ENCODE assay signal across 8 cellular contexts in the genomic region with DNA sequence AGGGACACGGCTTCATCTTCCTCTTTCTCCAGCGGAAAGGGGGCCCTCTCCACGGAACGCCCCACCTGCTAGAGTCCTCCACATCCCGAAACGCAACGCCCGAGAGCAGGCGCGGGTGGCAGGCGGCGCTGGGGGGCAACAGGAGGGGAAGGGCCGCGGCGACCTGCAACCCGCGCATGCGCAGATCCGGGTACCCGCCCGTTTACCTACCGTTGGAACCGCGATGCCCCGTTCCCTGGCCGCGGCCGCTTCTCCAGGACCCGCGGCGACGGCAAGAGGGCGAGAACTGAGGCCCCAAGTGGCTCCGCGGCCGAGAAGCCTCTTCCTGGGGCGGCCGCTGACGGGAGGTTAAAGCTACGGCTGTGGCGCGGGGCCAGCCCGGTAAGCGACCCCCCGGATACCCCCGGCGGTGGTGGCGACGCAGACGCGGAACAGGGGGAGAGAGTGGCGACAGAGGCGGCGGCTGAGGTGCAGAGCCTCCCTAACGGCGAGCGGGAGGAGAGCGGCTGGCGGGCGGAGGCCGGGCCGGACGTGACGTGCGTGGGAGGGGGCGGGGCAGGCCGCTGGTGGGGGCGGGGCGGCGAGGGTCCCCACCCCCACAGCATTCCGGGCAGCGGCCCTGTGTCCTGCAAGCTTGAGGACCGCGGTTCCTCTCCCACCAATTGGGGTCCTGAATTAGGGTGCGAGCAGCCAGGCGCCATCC. TPM values are rescaled to one million over a fixed set of nuclear protein-coding genes. Genes with fewer than 3 reads are reported as not detected.
DNase-seq lines count a peak whose midpoint lies in the region; ATAC-seq and TF ChIP-seq lines count a peak whose summit lies in the region.

FAM13B (minus strand) TSS at position 508 of the 703 bp plus-strand sequence. CDS start 13,968 bp downstream, outside the sequence.

- TF ChIP-seq CTCF in KMS-11 (conservative IDR thresholded peaks at IDR 0.05; ENCODE audit: low read depth, low read length) (no peak), fibroblast of the aortic adventitia (IDR thresholded peaks at IDR 0.05; ENCODE audit: insufficient read depth, low read length) (no peak), neural crest cell (conservative IDR thresholded peaks at IDR 0.05) (peak; percentile 25)

- H3K36me3 ChIP-seq in KMS-11 (ENCODE audit: insufficient read depth) = no peaks in the 10 kb centered on the region
- H3K36me3 ChIP-seq in subcutaneous abdominal adipose tissue (ENCODE audit: control insufficient read depth in 5 of 5, insufficient read depth in 5 of 5, low read length in 5 of 5) = no peaks in the 10 kb centered on the region

- H3K4me1 ChIP-seq in KMS-11 (ENCODE audit: low read depth, poor library complexity, severe bottlenecking) (peaks cover 41% of the 10 kb centered on the region), subcutaneous abdominal adipose tissue (ENCODE audit: control insufficient read depth in 5 of 5, insufficient read depth in 5 of 5, low read length in 5 of 5) (peaks cover 7 to 38% (median 25%) of the 10 kb centered on the region in 5 donors)

- peak; percentile 47 for ATAC-seq in GM21737 (IDR thresholded peaks at IDR 0.05; ENCODE audit: unreplicated experiment)

- H3K27me3 ChIP-seq in KMS-11 (ENCODE audit: insufficient read depth, low read depth) = no peaks in the 10 kb centered on the region
- H3K27me3 ChIP-seq in subcutaneous abdominal adipose tissue (ENCODE audit: control insufficient read depth in 5 of 5, insufficient read depth in 4 of 5, low read length in 5 of 5) = no peaks in the 10 kb centered on the region

- H3K4me1 Mint-ChIP-seq in neural crest cell = peaks cover 49% of the 10 kb centered on the region

- peak within 1 kb of the TSS; percentile 91 for H3K27ac ChIP-seq in KMS-11
- H3K27ac ChIP-seq in subcutaneous abdominal adipose tissue (ENCODE audit: low read depth, low read length) = peak within 1 kb of the TSS; percentile 95

- H3K4me3 Mint-ChIP-seq in neural crest cell = peak within 1 kb of the TSS; percentile 97

- peak within 1 kb of the TSS; percentile 99 for H3K4me2 ChIP-seq in KMS-11

- no peaks in the 10 kb centered on the region for H3K9me3 ChIP-seq in subcutaneous abdominal adipose tissue (ENCODE audit: control insufficient read depth in 5 of 5, low read length in 5 of 5)

- H3K79me2 ChIP-seq in KMS-11 (ENCODE audit: insufficient read depth, low read depth) = peaks cover 45% of the 10 kb centered on the region

- DNase-seq in DMS79 (lab: John Stamatoyannopoulos, UW) (peak; percentile 24), SHP77 (lab: John Stamatoyannopoulos, UW) (peak; percentile 57 to 63), fibroblast of the aortic adventitia (ENCODE audit: low read depth) (peak; percentile 58), neural crest cell (ENCODE audit: low read depth, low spot score) (peak; percentile 74)
- DNase-seq in activated T-helper 9 cell treated with anti-CD3 and anti-CD28 coated beads, Interleukin-2, amount 50 U/mL, for 16 hours (ENCODE audit: low read depth) = peak; percentile 70

- peaks cover 2% of the 10 kb centered on the region for H3K27me3 Mint-ChIP-seq in neural crest cell (ENCODE audit: low read depth)

- H3K9me3 Mint-ChIP-seq in neural crest cell = no peaks in the 10 kb centered on the region

- peak within 1 kb of the TSS; percentile 97 for H3K27ac Mint-ChIP-seq in neural crest cell (ENCODE audit: unreplicated experiment)

- peaks cover 5% of the 10 kb centered on the region for H3K36me3 Mint-ChIP-seq in neural crest cell (ENCODE audit: low read depth)

- H3K4me3 ChIP-seq in KMS-11 (IDR thresholded peaks at IDR 0.05; ENCODE audit: insufficient read depth, low read depth, low read length) (no peak within 1 kb of the TSS), fibroblast of the aortic adventitia (ENCODE audit: low read depth, low read length) (peak within 1 kb of the TSS; percentile 94), subcutaneous abdominal adipose tissue (ENCODE audit: low read depth in 1 of 5, low read length in 5 of 5) (peak within 1 kb of the TSS; percentile 82 to 97 (median 94))

- H4K20me1 ChIP-seq in KMS-11 (ENCODE audit: insufficient read depth) = no peaks in the 10 kb centered on the region

- H2AFZ ChIP-seq in KMS-11 (ENCODE audit: low read depth) = peak within 1 kb of the TSS; percentile 89

- H3K9ac ChIP-seq in KMS-11 (peak within 1 kb of the TSS; percentile 86), subcutaneous abdominal adipose tissue (ENCODE audit: low read length in 5 of 5) (peak within 1 kb of the TSS; percentile 87 to 99 (median 97))

RNA-seq across cellular contexts. Expression of gene FAM13B, which starts in this region (rescaled TPM):
- total RNA-seq in fibroblast of the aortic adventitia (ENCODE audit: low replicate concordance) (42.8 and 50.0 TPM in 2 replicates), neural crest cell (47.1 and 49.1 TPM in 2 replicates)

Comparison
In these comparisons a context has a peak if more than half of its experiments do, and no peak if none do; other contexts are left out.
1. DNase-seq: peak in every context shown above with its lines; median percentile 74 in neural crest cell; 70 in activated T-helper 9 cell treated with anti-CD3 and anti-CD28 coated beads, Interleukin-2, amount 50 U/mL, for 16 hours; 60 in SHP77; 58 in fibroblast of the aortic adventitia; 24 in DMS79.